ENCODE assay signal across 6 cellular contexts in the genomic region with DNA sequence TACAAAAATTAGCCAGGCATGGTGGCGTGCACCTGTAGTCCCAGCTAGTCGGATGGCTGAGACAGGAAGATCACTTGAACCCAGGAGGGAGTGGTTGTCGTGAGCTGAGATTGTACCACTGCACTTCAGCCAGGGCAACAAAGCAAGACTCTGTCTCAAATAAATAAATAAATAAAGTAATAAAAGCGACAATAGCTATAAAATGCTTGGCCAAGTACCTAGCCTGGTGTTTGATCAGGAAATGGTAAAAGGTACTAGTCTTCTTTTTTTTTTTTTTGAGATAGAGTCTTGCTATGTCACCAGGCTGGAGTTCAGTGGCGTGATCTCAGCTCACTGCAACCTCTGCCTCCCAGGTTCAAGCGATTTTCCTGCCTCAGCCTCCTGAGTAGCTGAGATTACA. TPM values are rescaled to one million over a fixed set of nuclear protein-coding genes. Genes with fewer than 3 reads are reported as not detected.
DNase-seq lines count a peak whose midpoint lies in the region; ATAC-seq, FAIRE-seq and TF ChIP-seq lines count a peak whose summit lies in the region.
"Not testable (repeated sequence)": the region's sequence is repeated elsewhere in the genome, so short reads cannot be mapped to it uniquely, and the experiment has no call there.

No MANE protein-coding gene starts in this region.

- not testable (repeated sequence) for TF ChIP-seq POLR2A in transverse colon (IDR thresholded peaks at IDR 0.05)

- intact Hi-C loops in left colon (cut with DNase I, micrococcal nuclease); posterior vena cava (cut with DNase I); transverse colon (cut with DNase I; ENCODE audit: low total_unique reads): not testable (repeated sequence)
- intact Hi-C loops in mucosa of descending colon (cut with DNase I, micrococcal nuclease): loop anchor here in 1 of 2 donors (5.0 kb wide), 1 partner anchor 64 kb away; no protein-coding TSS in a partner anchor

- H3K4me1 ChIP-seq in mucosa of descending colon (ENCODE audit: low read depth) (peaks cover 11% of the 10 kb centered on the region), transverse colon (peaks cover 0 to 20% (median 5%) of the 10 kb centered on the region in 4 donors)
- not testable (repeated sequence) for H3K4me1 ChIP-seq in small intestine (ENCODE audit: control insufficient read depth in 2 of 2, insufficient read depth in 1 of 2, low read depth in 1 of 2, low read length in 1 of 2)

- H3K9me3 ChIP-seq in mucosa of descending colon; small intestine (ENCODE audit: control insufficient read depth, low read depth); transverse colon: not testable (repeated sequence)

- H3K27ac ChIP-seq in VCaP (peak overlapping the region; percentile 40; the same call in 1 of the 2 replicates), transverse colon (peak overlapping the region in 2 of 4 donors; percentile 29 to 68)
- not testable (repeated sequence) for H3K27ac ChIP-seq in small intestine (ENCODE audit: low read depth in 1 of 2, low read length in 1 of 2)

- WGBS in small intestine, 3 donors: 29 to 73% (median 42%) methylated on average over 6 of the region's 6 CpGs
- 45 to 55% methylated on average over 4 to 6 of the region's 6 CpGs for WGBS in transverse colon (ENCODE audit: low coverage in 1 of 2), 2 donors

- FAIRE-seq in small intestine (lab: Jason Lieb, UNC): not testable (repeated sequence)

- not testable (repeated sequence) for H3K4me3 ChIP-seq in mucosa of descending colon; small intestine (ENCODE audit: low read depth in 1 of 2, low read length in 2 of 2); transverse colon

- in situ Hi-C loops in transverse colon (cut with MboI; ENCODE audit: low pct_ligation_motif_present in 1 of 4, low pct_unique_long_range_greater_than_20kb in 1 of 4, low sequenced_read_pairs in 3 of 4): loop anchor here in 1 of 4 donors (10.0 kb wide), 1 partner anchor 66 kb away; no protein-coding TSS in a partner anchor

- not testable (repeated sequence) for DNase-seq in left colon, mucosa of descending colon
- DNase-seq in posterior vena cava (ENCODE audit: low spot score): peak; percentile 26
- DNase-seq in small intestine: peak; percentile 48
- DNase-seq in transverse colon: peak; percentile 33

- ATAC-seq in left colon (peak; percentile 78), mucosa of descending colon (peak; percentile 78)

- not testable (repeated sequence) for TF ChIP-seq CTCF in VCaP (conservative IDR thresholded peaks at IDR 0.05); mucosa of descending colon (IDR thresholded peaks at IDR 0.05); transverse colon (IDR thresholded peaks at IDR 0.05)

- H3K27me3 ChIP-seq in small intestine (ENCODE audit: control insufficient read depth in 2 of 2, insufficient read depth in 2 of 2, low read length in 2 of 2); transverse colon: not testable (repeated sequence)

- not testable (repeated sequence) for H3K36me3 ChIP-seq in mucosa of descending colon (ENCODE audit: low read depth); small intestine (ENCODE audit: control insufficient read depth in 2 of 2, insufficient read depth in 2 of 2, low read length in 2 of 2); transverse colon

- TF ChIP-seq EP300 in transverse colon (IDR thresholded peaks at IDR 0.05; ENCODE audit: low read depth): not testable (repeated sequence)

RNA-seq across cellular contexts. Expression of gene SSBP3, which starts 12.4 kb away (rescaled TPM):
- total RNA-seq in left colon: 10 to 100 TPM; 61.7 to 74.2 TPM
- 10 to 100 TPM; 77.8 to 85.1 (median 82.0) TPM for total RNA-seq in mucosa of descending colon
- total RNA-seq in posterior vena cava: 10 to 100 TPM; 41.8 to 56.1 TPM
- 10 to 100 TPM; 24.2 to 38.7 (median 25.7) TPM for polyA plus RNA-seq in small intestine
- total RNA-seq in transverse colon: 100 to 1,000 TPM in 1 of 4 donors, 10 to 100 TPM in 3; 28.7 to 162 (median 37.0) TPM
